23 cellular contexts compared by ENCODE assay signal in the genomic region with DNA sequence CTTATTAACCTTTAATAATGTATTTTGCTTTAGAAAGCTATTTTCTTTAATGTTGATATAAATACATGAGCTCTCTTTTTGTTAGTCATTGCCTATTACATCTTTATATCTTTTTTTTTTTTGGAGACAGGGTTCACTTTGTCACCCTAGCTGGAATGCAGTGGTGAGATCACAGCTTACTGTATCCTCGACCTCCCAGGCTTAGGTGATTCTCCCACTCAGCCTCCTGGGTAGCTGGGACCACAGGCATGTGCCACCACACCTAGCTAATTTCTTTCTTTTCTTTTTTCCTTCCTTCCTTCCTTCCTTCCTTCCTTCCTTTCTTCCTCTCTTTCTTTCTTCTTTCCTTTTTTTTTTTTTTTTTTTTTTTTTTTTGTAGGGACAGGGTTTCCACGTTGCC. TPM values are rescaled to one million over a fixed set of nuclear protein-coding genes. Genes with fewer than 3 reads are reported as not detected.
A peak's percentile ranks its signal among the peaks of the same experiment; 100 is the strongest.
DNase-seq lines count a peak whose midpoint lies in the region; ATAC-seq and TF ChIP-seq lines count a peak whose summit lies in the region.
"Had no signal": no experiment of that assay in that cellular context is flagged by ENCODE, and none has a peak within 500 bp of the region (broad histone marks: within the 10 kb centered on the region; RNA-seq: fewer than 3 reads in every experiment).

No MANE protein-coding gene starts in this region.

- peaks cover 30 to 47% of the 10 kb centered on the region in 2 experiments for H3K79me1 ChIP-seq in IMR-90 (ENCODE audit: low read depth in 1 of 2, low read length in 2 of 2)

- no peak for TF ChIP-seq RAD21 in IMR-90 (IDR thresholded peaks at IDR 0.05; ENCODE audit: low read length)

- H2BK15ac ChIP-seq in IMR-90 (ENCODE audit: low read depth, low read length): no peak overlapping the region

- H4K8ac ChIP-seq in IMR-90 (ENCODE audit: low read depth in 2 of 2, low read length in 2 of 2): no peak overlapping the region

- CTCF ChIA-PET in CD4-positive, alpha-beta memory T cell (lab: Charles Lee; ENCODE audit: partially characterized antibody): interaction anchor here (0.9 to 5.6 kb wide), 4 partner anchors 9 to 16 kb away, joined by 3 to 47 read pairs (median 5); no protein-coding TSS in a partner anchor
- CTCF ChIA-PET in IMR-90 (lab: Yijun Ruan, JAX): interaction anchor here (0.6 kb wide), 1 partner anchor 281 kb away, joined by 3 read pairs; no protein-coding TSS in a partner anchor

- TF ChIP-seq POLR2A in IMR-90 (IDR thresholded peaks at IDR 0.05; ENCODE audit: low read depth, low read length): no peak

- peaks cover 10% of the 10 kb centered on the region; the same call in 1 of the 2 replicates for H4K20me1 ChIP-seq in IMR-90 (ENCODE audit: insufficient read depth, low read length)

- H2BK20ac ChIP-seq in IMR-90 (ENCODE audit: low read depth, low read length): no peak overlapping the region

- ATAC-seq in IMR-90 (ENCODE audit: low read depth) (no peak; the same call in 1 of the 2 replicates), GM21737 (IDR thresholded peaks at IDR 0.05; ENCODE audit: unreplicated experiment) (no peak)
- ATAC-seq: gastrocnemius medialis, GM23338 had no signal

- POLR2A ChIA-PET in CD4-positive, alpha-beta memory T cell (lab: Charles Lee; ENCODE audit: partially characterized antibody): interaction anchor here (0.7 kb wide), 1 partner anchor 9 kb away, joined by 3 read pairs; no protein-coding TSS in a partner anchor
- POLR2A ChIA-PET in IMR-90 (lab: Charles Lee; ENCODE audit: unreplicated experiment): no interaction called here

- no peak overlapping the region for H3K23ac ChIP-seq in IMR-90 (ENCODE audit: low read depth, low read length)

- H2AK5ac ChIP-seq in IMR-90 (ENCODE audit: low read depth, low read length): 0 out of 2 replicates have a peak overlapping the region, but pooled peaks have one; percentile 71

- peaks cover 12% of the 10 kb centered on the region in 2 donors for H3K36me3 Mint-ChIP-seq in CD4-positive, alpha-beta memory T cell

- H4K91ac ChIP-seq in IMR-90 (ENCODE audit: insufficient read depth, low read depth, low read length): no peak overlapping the region

- WGBS in IMR-90 (ENCODE audit: extremely low coverage in 2 of 2, insufficient read length in 1 of 2), 2 experiments: no CpG with 5 or more reads among the region's 2 CpGs

- no peak overlapping the region for H3K4ac ChIP-seq in IMR-90 (ENCODE audit: low read depth, low read length)

- peak overlapping the region in 4 of 7 donors; percentile 17 to 53 (median 36) for H3K27ac Mint-ChIP-seq in CD4-positive, alpha-beta memory T cell
- H3K27ac Mint-ChIP-seq: GM23338, nephron had no signal

- no peaks in the 10 kb centered on the region for H3K27me3 ChIP-seq in CD4-positive, alpha-beta memory T cell (ENCODE audit: insufficient read depth, low read length)
- no peaks in the 10 kb centered on the region for H3K27me3 ChIP-seq in IMR-90 (ENCODE audit: control insufficient read depth, insufficient read depth, low read length)
- no peaks in the 10 kb centered on the region for H3K27me3 ChIP-seq in brain microvascular endothelial cell (replicated peaks)
- H3K27me3 ChIP-seq: gastrocnemius medialis had no signal

- no peaks in the 10 kb centered on the region for H3K36me3 ChIP-seq in CD4-positive, alpha-beta memory T cell (ENCODE audit: insufficient read depth, low read length)
- H3K36me3 ChIP-seq in IMR-90 (ENCODE audit: control insufficient read depth, insufficient read depth, low read length) (peaks cover 4% of the 10 kb centered on the region; the same call in 1 of the 2 replicates), brain microvascular endothelial cell (replicated peaks) (peaks cover 3% of the 10 kb centered on the region)

- no peak overlapping the region for H2BK5ac ChIP-seq in IMR-90 (ENCODE audit: low read depth, low read length, poor library complexity, severe bottlenecking)

- H2AFZ ChIP-seq in IMR-90 (replicated peaks; ENCODE audit: low read length, poor library complexity): no peak overlapping the region
- H2AFZ ChIP-seq: GM23338 had no signal

- no peak overlapping the region for H3K9ac ChIP-seq in IMR-90 (ENCODE audit: low read depth, low read length)
- H3K9ac ChIP-seq: SK-N-SH had no signal

- H3K4me1 ChIP-seq in CD4-positive, alpha-beta memory T cell (ENCODE audit: insufficient read depth, low read length): peaks cover 33% of the 10 kb centered on the region
- H3K4me1 ChIP-seq in IMR-90 (ENCODE audit: control insufficient read depth, insufficient read depth, low read length): peaks cover 5% of the 10 kb centered on the region; the same call in 1 of the 2 replicates

- no peak overlapping the region for H3K27ac ChIP-seq in CD4-positive, alpha-beta memory T cell (ENCODE audit: low read depth, low read length)
- H3K27ac ChIP-seq in IMR-90 (ENCODE audit: insufficient read depth, low read length) (no peak overlapping the region), brain microvascular endothelial cell (peak overlapping the region; percentile 15)
- H3K27ac ChIP-seq: gastrocnemius medialis had no signal

- no peak overlapping the region for H3K4me3 ChIP-seq in CD4-positive, alpha-beta memory T cell (ENCODE audit: low read length in 2 of 2)
- H3K4me3 ChIP-seq in IMR-90 (ENCODE audit: insufficient read depth, low read depth, low read length) (no peak overlapping the region), brain microvascular endothelial cell (ENCODE audit: low read depth, low read length) (no peak overlapping the region)
- H3K4me3 ChIP-seq: gastrocnemius medialis, GM23338 had no signal

- no peaks in the 10 kb centered on the region for H3K9me3 ChIP-seq in CD4-positive, alpha-beta memory T cell (ENCODE audit: control insufficient read depth in 1 of 2, low read length in 2 of 2)
- no peaks in the 10 kb centered on the region for H3K9me3 ChIP-seq in IMR-90 (ENCODE audit: control insufficient read depth, insufficient read depth, low read length)
- H3K9me3 ChIP-seq: gastrocnemius medialis, SK-N-SH had no signal

- H4K5ac ChIP-seq in IMR-90 (ENCODE audit: low read depth, low read length): no peak overlapping the region

- no peaks in the 10 kb centered on the region for H3K27me3 Mint-ChIP-seq in CD4-positive, alpha-beta memory T cell
- H3K27me3 Mint-ChIP-seq: progenitor cell of endocrine pancreas had no signal

- no peak overlapping the region for H3K56ac ChIP-seq in IMR-90 (ENCODE audit: extremely low read depth, insufficient read depth, low read length)

- no peak overlapping the region for H2BK120ac ChIP-seq in IMR-90 (ENCODE audit: low read depth, low read length)

- H3K4me3 Mint-ChIP-seq in CD4-positive, alpha-beta memory T cell: no peak overlapping the region
- H3K4me3 Mint-ChIP-seq: CD14-positive monocyte, GM23338, nephron had no signal

- peaks cover 4% of the 10 kb centered on the region for H3K9me1 ChIP-seq in IMR-90 (ENCODE audit: insufficient read depth, low read length)

- intact Hi-C loops in CD4-positive, alpha-beta memory T cell (cut with micrococcal nuclease): no loop called here
- intact Hi-C loops in IMR-90 (cut with micrococcal nuclease): no loop called here

- no peak for DNase-seq in CD4-positive, alpha-beta memory T cell
- DNase-seq in IMR-90: peak; percentile 76
- DNase-seq in brain microvascular endothelial cell: peak; percentile 66
- DNase-seq in kidney tubule cell (ENCODE audit: low spot score): peak; percentile 82
- DNase-seq in activated T-cell treated with anti-CD3 and anti-CD28 coated beads for 4 hours: no peak
- DNase-seq in HuH-7.5 (ENCODE audit: low spot score): no peak
- no peak for DNase-seq in ureter (ENCODE audit: low spot score)
- DNase-seq: activated naive CD4-positive, alpha-beta T cell treated with anti-CD3 and anti-CD28 coated beads, Interleukin-2, amount 50 U/mL, for 16 hours; activated T-cell treated with anti-CD3 and anti-CD28 coated beads, Interleukin-2, amount 50 U/mL, for 48 hours; gastrocnemius medialis; GDM1; mesendoderm; NCI-H1092; NCI-H1930; SK-N-SH; stimulated activated CD4-positive, alpha-beta T cell treated with anti-CD3 and anti-CD28 coated beads, Interleukin-2, amount 100 ng/mL, for 24 hours; stimulated activated naive CD4-positive, alpha-beta T cell treated with Interleukin-2 at 50 U/mL for 16 hours; T-helper 9 cell had no signal

- no peak overlapping the region for H3K4me2 ChIP-seq in IMR-90 (ENCODE audit: low read depth, low read length)
- H3K4me2 ChIP-seq: GM23338, SK-N-SH had no signal

- no peak for TF ChIP-seq CTCF in IMR-90 (conservative IDR thresholded peaks at IDR 0.05; ENCODE audit: low read depth, low read length)
- no peak for TF ChIP-seq CTCF in brain microvascular endothelial cell (IDR thresholded peaks at IDR 0.05; ENCODE audit: low read depth, low read length, missing control alignments)

- dilution Hi-C loops in IMR-90 (cut with HindIII; ENCODE audit: low sequenced_read_pairs, unreplicated experiment): no loop called here

- BruUV-seq in IMR-90 (replicated peaks; lab: Mats Ljungman, UMichigan): no TSS peak

- peaks cover 18 to 31% (median 25%) of the 10 kb centered on the region in 4 donors for H3K4me1 Mint-ChIP-seq in CD4-positive, alpha-beta memory T cell

- H3K18ac ChIP-seq in IMR-90 (ENCODE audit: low read depth, low read length): no peak overlapping the region

- H3K9me3 Mint-ChIP-seq in CD4-positive, alpha-beta memory T cell: peaks cover 0 to 2% (median 0%) of the 10 kb centered on the region in 8 donors

- H2AK9ac ChIP-seq in IMR-90 (replicated peaks; ENCODE audit: low read depth, low read length, poor library complexity): no peak overlapping the region

- in situ Hi-C loops in IMR-90 (cut with MboI; ENCODE audit: low sequenced_read_pairs) (no loop called here), brain microvascular endothelial cell (cut with HindIII; ENCODE audit: low pct_ligation_motif_present, low sequenced_read_pairs) (no loop called here)

- no peak overlapping the region for H3K14ac ChIP-seq in IMR-90 (replicated peaks; ENCODE audit: low read depth, low read length)

TF ChIP-seq in IMR-90, 13 proteins besides CTCF, POLR2A, EP300 and RAD21:
- TF ChIP-seq RFX5 (IDR thresholded peaks at IDR 0.05; ENCODE audit: low read depth, low read length) (no peak), CEBPB (IDR thresholded peaks at IDR 0.05; ENCODE audit: low read depth, low read length) (no peak), BHLHE40 (IDR thresholded peaks at IDR 0.05; ENCODE audit: low read depth, low read length) (peak; percentile 28; the same call in 1 of the 2 replicates), RCOR1 (IDR thresholded peaks at IDR 0.05; ENCODE audit: insufficient replicate concordance, low read length) (no peak), NFE2L2 (IDR thresholded peaks at IDR 0.05; ENCODE audit: low read depth, low read length) (no peak), FOS (IDR thresholded peaks at IDR 0.05; ENCODE audit: low read depth, low read length) (no peak)
TF ChIP-seq in IMR-90: peak in this region for 1.

RNA-seq across cellular contexts. Expression of a gene that starts 15.4 kb away (rescaled TPM):
- 10 to 100 TPM; 24.8 to 30.7 TPM for total RNA-seq in CD4-positive, alpha-beta memory T cell
- polyA plus RNA-seq in CD4-positive, alpha-beta memory T cell: 1 to 10 TPM; 2.8 to 3.0 TPM
- 31.2 and 33.6 TPM in 2 replicates for total RNA-seq in IMR-90 (2012; rRNA removed)
- 9.6 and 11.9 TPM in 2 replicates for polyA plus RNA-seq in IMR-90 (2012; rRNA removed)
- polyA plus RNA-seq in IMR-90 (2012; cell fraction: cytosol; rRNA removed): 4.2 and 5.0 TPM in 2 replicates
- 10.8 and 32.4 TPM in 2 replicates for polyA plus RNA-seq in IMR-90 (2012; cell fraction: nucleus; rRNA removed; ENCODE audit: low replicate concordance)
- 49.7 TPM for total RNA-seq in ureter

Comparison
In these comparisons a context has a peak if more than half of its experiments do, and no peak if none do; other contexts are left out.
1. DNase-seq: peak in IMR-90 (single experiment), brain microvascular endothelial cell (single experiment) and kidney tubule cell (single experiment); none in CD4-positive, alpha-beta memory T cell (0 of 5), activated T-cell treated with anti-CD3 and anti-CD28 coated beads for 4 hours (single experiment), HuH-7.5 (single experiment) and ureter (single experiment).